In the genomic region with DNA sequence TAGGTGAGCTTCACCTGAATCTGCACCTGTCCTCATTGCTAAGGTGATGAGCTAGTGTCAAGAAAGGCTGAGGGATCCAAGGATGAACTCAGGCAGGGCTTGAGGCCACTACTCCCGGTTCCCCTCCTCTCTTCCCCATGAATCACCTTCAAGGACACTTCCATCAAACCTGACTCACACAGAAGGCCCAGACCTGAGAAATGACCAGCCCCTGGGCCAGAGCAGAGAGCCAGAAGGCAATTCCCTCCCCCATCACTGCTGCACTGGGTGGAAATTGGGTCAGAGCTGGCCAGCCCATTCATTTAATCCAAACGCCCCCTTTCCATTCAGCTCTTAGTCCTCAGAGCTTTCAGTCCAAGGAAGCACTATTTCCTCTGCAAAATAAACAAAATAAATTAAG, we compare ENCODE assay signal across 28 cellular contexts.
DNase-seq lines count a peak whose midpoint lies in the region; ATAC-seq and TF ChIP-seq lines count a peak whose summit lies in the region.
"Had no signal": no experiment of that assay in that cellular context is flagged by ENCODE, and none has a peak within 500 bp of the region (broad histone marks: within the 10 kb centered on the region; RNA-seq: fewer than 3 reads in every experiment).

No MANE protein-coding gene starts in this region.

- no peak overlapping the region for H3K4me2 ChIP-seq in SK-N-SH
- H3K4me2 ChIP-seq: smooth muscle cell had no signal

- H3K4me3 ChIP-seq in SK-N-SH (ENCODE audit: low read depth in 2 of 2, low read length in 1 of 2) (no peak overlapping the region), epithelial cell of esophagus (ENCODE audit: low read length) (no peak overlapping the region), dorsolateral prefrontal cortex (no peak overlapping the region), tibial nerve (no peak overlapping the region)
- H3K4me3 ChIP-seq: ovary, right atrium auricular region, smooth muscle cell, stomach, thyroid gland had no signal

- H3K36me3 ChIP-seq in SK-N-SH (replicated peaks in 1 of 2; ENCODE audit: control insufficient read depth in 1 of 2, insufficient read depth in 2 of 2, low read length in 1 of 2) (peaks cover 0 to 4% of the 10 kb centered on the region in 2 experiments), tibial nerve (no peaks in the 10 kb centered on the region)
- H3K36me3 ChIP-seq: BE2C, brain microvascular endothelial cell, ovary, right atrium auricular region, stomach, thyroid gland had no signal

- no peaks in the 10 kb centered on the region for H3K9me3 ChIP-seq in SK-N-SH
- H3K9me3 ChIP-seq in tibial nerve = no peaks in the 10 kb centered on the region
- H3K9me3 ChIP-seq: BE2C, ovary, right atrium auricular region, stomach, thyroid gland had no signal

- ATAC-seq in SK-N-SH treated with all-trans-retinoic acid at 6 μM for 48 hours = no peak; the same call in 2 of the 3 replicates

- TF ChIP-seq EP300 in SK-N-SH (IDR thresholded peaks at IDR 0.05; ENCODE audit: borderline replicate concordance in 1 of 2, low read depth in 1 of 2, low read length in 1 of 2) (no peak), tibial nerve (IDR thresholded peaks at IDR 0.05) (no peak)

- H3F3A ChIP-seq in SK-N-SH (replicated peaks; ENCODE audit: insufficient read depth) = no peaks in the 10 kb centered on the region

- H3K79me2 ChIP-seq in SK-N-SH (ENCODE audit: insufficient read depth) = no peaks in the 10 kb centered on the region

- no peaks in the 10 kb centered on the region for H4K20me1 ChIP-seq in SK-N-SH (ENCODE audit: insufficient read depth)

- intact Hi-C loops in dorsolateral prefrontal cortex (cut with DNase I) = no loop called here

- CTCF ChIA-PET in SK-N-SH (lab: Yijun Ruan, JAX) = interaction anchor here (1.3 to 2.4 kb wide), 7 partner anchors 27 to 185 kb away, joined by 3 to 20 read pairs (median 5); no protein-coding TSS in a partner anchor

- DNase-seq in SK-N-SH = no peak
- DNase-seq in NCI-H774 (lab: John Stamatoyannopoulos, UW) = peak; percentile 29
- DNase-seq in epithelial cell of esophagus (ENCODE audit: low read depth) = peak; percentile 19
- DNase-seq in renal cortical epithelial cell (ENCODE audit: low read depth) = peak; percentile 55
- DNase-seq in stimulated activated CD8-positive, alpha-beta memory T cell treated with anti-CD3 and anti-CD28 coated beads, Interleukin-4, amount 100 ng/mL, for 48 hours = no peak
- no peak for DNase-seq in dorsolateral prefrontal cortex
- DNase-seq in tibial nerve (ENCODE audit: low spot score in 2 of 2) = no peak
- DNase-seq: activated CD4-positive, alpha-beta T cell treated with anti-CD3 and anti-CD28 coated beads for 4 hours; activated CD8-positive, alpha-beta memory T cell treated with anti-CD3 and anti-CD28 coated beads for 24 hours; activated naive CD4-positive, alpha-beta T cell; activated T-cell treated with anti-CD3 and anti-CD28 coated beads, Interleukin-2, amount 50 U/mL, for 1 hour; BE2C; brain microvascular endothelial cell; CD8-positive, alpha-beta memory T cell; GF-D8; glutamatergic neuron; kidney; NCI-H1092; NCI-H1694 treated with DMSO at 0.1 percent for 48 hours; ovary; Right ventricle myocardium superior; stimulated activated CD4-positive, alpha-beta T cell treated with anti-CD3 and anti-CD28 coated beads, Interleukin-1b, Interleukin-23, amount 100 ng/mL, for 48 hours; stomach; thyroid gland had no signal

- H3K4me1 ChIP-seq in SK-N-SH (ENCODE audit: control insufficient read depth in 1 of 2, insufficient read depth in 2 of 2, low read depth in 1 of 2, low read length in 1 of 2) (peaks cover 0 to 18% of the 10 kb centered on the region in 2 experiments; a peak in 2 of 4 replicates), tibial nerve (no peaks in the 10 kb centered on the region)
- H3K4me1 ChIP-seq: right atrium auricular region, thyroid gland had no signal

- TF ChIP-seq CTCF in SK-N-SH (IDR thresholded peaks at IDR 0.05) (no peak), epithelial cell of esophagus (IDR thresholded peaks at IDR 0.05; ENCODE audit: insufficient read depth, low read depth, low read length, missing control alignments) (no peak), dorsolateral prefrontal cortex (IDR thresholded peaks at IDR 0.05 in 54 of 56, conservative IDR thresholded peaks at IDR 0.05 in 2 of 56; ENCODE audit: low read depth in 1 of 56, partially characterized antibody in 56 of 56) (no peak), tibial nerve (IDR thresholded peaks at IDR 0.05) (no peak)

- no peaks in the 10 kb centered on the region for H3K9me2 ChIP-seq in SK-N-SH

- TF ChIP-seq RAD21 in SK-N-SH (IDR thresholded peaks at IDR 0.05; ENCODE audit: low read length) = no peak

- 58% methylated on average over 2 of the region's 2 CpGs for WGBS in SK-N-SH (ENCODE audit: low lambda C conversion rate)
- 63 to 76% methylated on average over 2 of the region's 2 CpGs for WGBS in tibial nerve, 2 donors

- POLR2A ChIA-PET in SK-N-SH (lab: Yijun Ruan, JAX) = no interaction called here

- H3K27me3 ChIP-seq in SK-N-SH (ENCODE audit: insufficient read depth) (no peaks in the 10 kb centered on the region), dorsolateral prefrontal cortex (no peaks in the 10 kb centered on the region), tibial nerve (no peaks in the 10 kb centered on the region)
- H3K27me3 ChIP-seq: BE2C, brain microvascular endothelial cell, ovary, right atrium auricular region, thyroid gland had no signal

- no peak for TF ChIP-seq POLR2A in tibial nerve (IDR thresholded peaks at IDR 0.05)

- H3K9ac ChIP-seq in SK-N-SH = no peak overlapping the region

- no peak overlapping the region for H2AFZ ChIP-seq in SK-N-SH (ENCODE audit: low read depth)

- H3K27ac ChIP-seq in SK-N-SH (ENCODE audit: low read depth in 2 of 2, low read length in 1 of 2) = no peak overlapping the region; a peak in 1 of 4 replicates
- H3K27ac ChIP-seq in dorsolateral prefrontal cortex = peak overlapping the region in 1 of 59 donors; percentile 7
- H3K27ac ChIP-seq in tibial nerve = no peak overlapping the region
- H3K27ac ChIP-seq: brain microvascular endothelial cell, ovary, right atrium auricular region, stomach, thyroid gland, VCaP had no signal

TF ChIP-seq in SK-N-SH, 30 proteins besides CTCF, POLR2A, EP300 and RAD21:
- peak; percentile 44 for TF ChIP-seq PBX3 (IDR thresholded peaks at IDR 0.05)
- TF ChIP-seq YY1 (IDR thresholded peaks at IDR 0.05; ENCODE audit: low read depth) = no peak
- TF ChIP-seq FOSL2 (IDR thresholded peaks at IDR 0.05; ENCODE audit: borderline replicate concordance, low read depth) = 0 out of 2 replicates have a peak, but pooled peaks have one; percentile 33
TF ChIP-seq in SK-N-SH: peak in this region for 2.

TF ChIP-seq in SK-N-SH treated with all-trans-retinoic acid at 6 μM for 48 hours, 23 proteins besides CTCF, POLR2A, EP300 and RAD21 (continues in another document):
- TF ChIP-seq POU6F1 (CRISPR knock-in tag; IDR thresholded peaks at IDR 0.05; ENCODE audit: borderline replicate concordance, low read depth) (no peak), ZNF8 (CRISPR knock-in tag; IDR thresholded peaks at IDR 0.05) (no peak), GLIS3 (CRISPR knock-in tag; IDR thresholded peaks at IDR 0.05) (no peak), ZNF70 (CRISPR knock-in tag; IDR thresholded peaks at IDR 0.05) (no peak), PPARA (CRISPR knock-in tag; IDR thresholded peaks at IDR 0.05; ENCODE audit: borderline replicate concordance) (no peak), SNAI2 (CRISPR knock-in tag; IDR thresholded peaks at IDR 0.05) (no peak), ESRRG (CRISPR knock-in tag; IDR thresholded peaks at IDR 0.05) (no peak), CSDC2 (CRISPR knock-in tag; IDR thresholded peaks at IDR 0.05) (no peak), OSR1 (CRISPR knock-in tag; IDR thresholded peaks at IDR 0.05) (no peak)
- TF ChIP-seq, protein P1, sequence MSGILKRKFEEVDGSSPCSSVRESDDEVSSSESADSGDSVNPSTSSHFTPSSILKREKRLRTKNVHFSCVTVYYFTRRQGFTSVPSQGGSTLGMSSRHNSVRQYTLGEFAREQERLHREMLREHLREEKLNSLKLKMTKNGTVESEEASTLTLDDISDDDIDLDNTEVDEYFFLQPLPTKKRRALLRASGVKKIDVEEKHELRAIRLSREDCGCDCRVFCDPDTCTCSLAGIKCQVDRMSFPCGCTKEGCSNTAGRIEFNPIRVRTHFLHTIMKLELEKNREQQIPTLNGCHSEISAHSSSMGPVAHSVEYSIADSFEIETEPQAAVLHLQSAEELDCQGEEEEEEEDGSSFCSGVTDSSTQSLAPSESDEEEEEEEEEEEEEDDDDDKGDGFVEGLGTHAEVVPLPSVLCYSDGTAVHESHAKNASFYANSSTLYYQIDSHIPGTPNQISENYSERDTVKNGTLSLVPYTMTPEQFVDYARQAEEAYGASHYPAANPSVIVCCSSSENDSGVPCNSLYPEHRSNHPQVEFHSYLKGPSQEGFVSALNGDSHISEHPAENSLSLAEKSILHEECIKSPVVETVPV (CRISPR knock-in tag; IDR thresholded peaks at IDR 0.05) = no peak

Comparison
In these comparisons a context has a peak if more than half of its experiments do, and no peak if none do; other contexts are left out.
1. DNase-seq: peak in NCI-H774 (single experiment), epithelial cell of esophagus (single experiment) and renal cortical epithelial cell (single experiment); none in SK-N-SH (single experiment), stimulated activated CD8-positive, alpha-beta memory T cell treated with anti-CD3 and anti-CD28 coated beads, Interleukin-4, amount 100 ng/mL, for 48 hours (single experiment), dorsolateral prefrontal cortex (0 of 10) and tibial nerve (0 of 2).